ENCODE assay signal across 1 cellular context in the genomic region with DNA sequence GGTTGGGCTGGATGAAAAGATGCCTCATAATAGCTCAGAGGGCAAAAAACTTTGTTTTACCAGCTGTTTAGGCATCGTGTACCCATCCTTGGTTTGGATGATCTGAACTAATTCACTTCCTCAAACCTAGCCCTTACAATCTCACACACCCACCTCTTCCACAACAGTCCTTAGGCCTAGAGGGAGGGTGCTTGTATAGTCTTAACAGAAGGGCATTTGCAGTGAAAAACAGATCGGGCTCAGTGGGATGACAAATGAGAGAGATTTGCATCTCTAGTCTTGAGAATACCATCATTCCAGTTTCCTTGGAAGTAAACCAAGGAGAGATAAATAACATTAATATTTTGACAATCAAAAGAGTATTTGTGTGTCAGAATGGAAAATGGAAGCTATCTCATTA.
TF ChIP-seq lines count a peak whose summit lies in the region.

No MANE protein-coding gene starts in this region.

TF ChIP-seq in H1, 55 proteins besides CTCF, POLR2A, EP300 and RAD21 (continued from another document):
- TF ChIP-seq, protein P1, sequence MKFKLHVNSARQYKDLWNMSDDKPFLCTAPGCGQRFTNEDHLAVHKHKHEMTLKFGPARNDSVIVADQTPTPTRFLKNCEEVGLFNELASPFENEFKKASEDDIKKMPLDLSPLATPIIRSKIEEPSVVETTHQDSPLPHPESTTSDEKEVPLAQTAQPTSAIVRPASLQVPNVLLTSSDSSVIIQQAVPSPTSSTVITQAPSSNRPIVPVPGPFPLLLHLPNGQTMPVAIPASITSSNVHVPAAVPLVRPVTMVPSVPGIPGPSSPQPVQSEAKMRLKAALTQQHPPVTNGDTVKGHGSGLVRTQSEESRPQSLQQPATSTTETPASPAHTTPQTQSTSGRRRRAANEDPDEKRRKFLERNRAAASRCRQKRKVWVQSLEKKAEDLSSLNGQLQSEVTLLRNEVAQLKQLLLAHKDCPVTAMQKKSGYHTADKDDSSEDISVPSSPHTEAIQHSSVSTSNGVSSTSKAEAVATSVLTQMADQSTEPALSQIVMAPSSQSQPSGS (IDR thresholded peaks at IDR 0.05; ENCODE audit: low read length), result no peak
- TF ChIP-seq RBBP5 (IDR thresholded peaks at IDR 0.05; ENCODE audit: borderline replicate concordance, low read depth, low read length), result no peak
- TF ChIP-seq JUN (IDR thresholded peaks at IDR 0.05; ENCODE audit: low read depth, low read length), result no peak
- no peak for TF ChIP-seq TBP (IDR thresholded peaks at IDR 0.05; ENCODE audit: low read depth, low read length)
- no peak for TF ChIP-seq TEAD4 (IDR thresholded peaks at IDR 0.05; ENCODE audit: low read depth, low read length)
- no peak for TF ChIP-seq KDM5A (IDR thresholded peaks at IDR 0.05; ENCODE audit: low read length)
- TF ChIP-seq NRF1 (IDR thresholded peaks at IDR 0.05; ENCODE audit: low read depth, low read length), result no peak
